Comparison of ENCODE assay signal across 28 cellular contexts in the genomic region with DNA sequence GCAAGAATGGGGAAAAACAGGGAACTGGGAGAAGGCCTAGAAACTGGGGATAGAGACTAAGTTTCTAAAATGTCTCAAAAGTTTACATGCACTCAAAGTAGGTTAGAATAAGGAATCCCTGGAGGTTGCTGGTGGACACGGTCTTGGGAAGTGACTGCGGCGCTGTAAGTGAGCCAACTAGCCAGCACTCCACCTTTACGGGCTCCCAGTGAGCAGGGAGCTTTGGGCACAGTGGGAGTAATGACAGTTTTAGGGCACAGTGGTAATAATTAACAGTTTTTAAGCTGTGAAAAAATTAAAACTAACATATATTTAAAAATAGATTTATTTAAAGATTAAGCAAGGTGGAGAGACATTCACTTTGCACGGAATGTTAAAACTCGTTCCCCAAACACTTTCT.
"Had no signal": no experiment of that assay in that cellular context is flagged by ENCODE, and none has a peak within 500 bp of the region (broad histone marks: within the 10 kb centered on the region; RNA-seq: fewer than 3 reads in every experiment).

No MANE protein-coding gene starts in this region.

- H3K9me3 Mint-ChIP-seq: stimulated activated effector memory CD8-positive, alpha-beta T cell treated with anti-CD3 and anti-CD28 coated beads, Interleukin-12 subunit alpha, Interleukin-12 subunit beta, amount 100 ng/mL, for 72 hours; stimulated activated memory B cell treated with anti-CD40 and anti-IgM and Interleukin-4, amounts not matched to agents 10 μg/mL and 1 μg/mL and 100 μg/mL, for 72 hours; stimulated activated naive B cell treated with anti-CD40 and anti-IgM and Interleukin-4, amounts not matched to agents 10 μg/mL and 1 μg/mL and 100 μg/mL, for 72 hours; stimulated activated naive CD8-positive, alpha-beta T cell treated with anti-CD3 and anti-CD28 coated beads, Interleukin-15, amount 100 ng/mL, for 72 hours; stimulated activated naive CD8-positive, alpha-beta T cell treated with anti-CD3 and anti-CD28 coated beads, Interleukin-15, Interleukin-2, amounts not matched to agents 100 ng/mL and 50 ng/mL, for 24 hours had no signal

- H3K4me3 ChIP-seq: stomach, suprapubic skin, testis, thoracic aorta, thyroid gland, tibial artery, tibial nerve, transverse colon, upper lobe of left lung, upper lobe of right lung, uterus, vagina had no signal

- ATAC-seq: stimulated activated effector memory CD8-positive, alpha-beta T cell treated with anti-CD3 and anti-CD28 coated beads, Interleukin-12 subunit alpha, Interleukin-12 subunit beta, amount 100 ng/mL, for 72 hours; stimulated activated memory B cell treated with anti-CD40 and anti-IgM and Interleukin-4, amounts not matched to agents 10 μg/mL and 1 μg/mL and 100 μg/mL, for 72 hours; stimulated activated naive B cell treated with anti-CD40 and anti-IgM and Interleukin-4, amounts not matched to agents 10 μg/mL and 1 μg/mL and 100 μg/mL, for 72 hours; stimulated activated naive CD8-positive, alpha-beta T cell treated with anti-CD3 and anti-CD28 coated beads, Interleukin-15, amount 100 ng/mL, for 72 hours; stimulated activated naive CD8-positive, alpha-beta T cell treated with anti-CD3 and anti-CD28 coated beads, Interleukin-15, Interleukin-2, amounts not matched to agents 100 U/mL and 50 U/mL, for 24 hours; upper lobe of right lung had no signal

- DNase-seq: stimulated activated CD4-positive, alpha-beta T cell treated with anti-CD3 and anti-CD28 coated beads, Interleukin-2, amount 100 ng/mL, for 48 hours; stimulated activated CD4-positive, alpha-beta T cell treated with anti-CD3 and anti-CD28 coated beads, Interleukin-4, amount 100 ng/mL, for 1 hour; stimulated activated CD4-positive, alpha-beta T cell treated with anti-CD3 and anti-CD28 coated beads, Interleukin-4, amount 100 ng/mL, for 24 hours; stimulated activated CD4-positive, alpha-beta T cell treated with anti-CD3 and anti-CD28 coated beads, Interleukin-4, amount 100 ng/mL, for 4 hours; stimulated activated CD8-positive, alpha-beta memory T cell treated with anti-CD3 and anti-CD28 coated beads, Interleukin-4, amount 100 ng/mL, for 48 hours; stimulated activated naive B cell treated with anti-CD40 and anti-IgM and Interleukin-4, amounts not matched to agents 10 μg/mL and 1 μg/mL and 100 μg/mL, for 72 hours; stimulated activated naive CD4-positive, alpha-beta T cell; stimulated activated naive CD4-positive, alpha-beta T cell treated with Interleukin-2 at 50 U/mL for 16 hours; stimulated activated naive CD8-positive, alpha-beta T cell treated with anti-CD3 and anti-CD28 coated beads, Interleukin-15, amount 100 ng/mL, for 72 hours; stimulated activated naive CD8-positive, alpha-beta T cell treated with anti-CD3 and anti-CD28 coated beads, Interleukin-15, Interleukin-2, amounts not matched to agents 100 U/mL and 50 U/mL, for 24 hours; stomach; substantia nigra; testis; thyroid gland; tibial artery; transverse colon; trophoblast cell; upper lobe of left lung; upper lobe of right lung; uterus had no signal

- H3K4me3 Mint-ChIP-seq: stimulated activated effector memory CD8-positive, alpha-beta T cell treated with anti-CD3 and anti-CD28 coated beads, Interleukin-12 subunit alpha, Interleukin-12 subunit beta, amount 100 ng/mL, for 72 hours; stimulated activated memory B cell treated with anti-CD40 and anti-IgM and Interleukin-4, amounts not matched to agents 10 μg/mL and 1 μg/mL and 100 μg/mL, for 72 hours; stimulated activated naive B cell treated with anti-CD40 and anti-IgM and Interleukin-4, amounts not matched to agents 10 μg/mL and 1 μg/mL and 100 μg/mL, for 72 hours; stimulated activated naive CD8-positive, alpha-beta T cell treated with anti-CD3 and anti-CD28 coated beads, Interleukin-15, amount 100 ng/mL, for 72 hours; stimulated activated naive CD8-positive, alpha-beta T cell treated with anti-CD3 and anti-CD28 coated beads, Interleukin-15, Interleukin-2, amounts not matched to agents 100 ng/mL and 50 ng/mL, for 24 hours; type B pancreatic cell had no signal

- H3K9me3 ChIP-seq: stomach, suprapubic skin, testis, thoracic aorta, thyroid gland, tibial artery, tibial nerve, transverse colon, upper lobe of left lung, upper lobe of right lung, uterus, vagina had no signal

- H3K36me3 ChIP-seq: stomach, suprapubic skin, thoracic aorta, thyroid gland, tibial nerve, transverse colon, upper lobe of left lung, upper lobe of right lung, uterus, vagina had no signal

- H3K4me1 ChIP-seq: stomach, suprapubic skin, testis, thyroid gland, tibial artery, tibial nerve, upper lobe of left lung, upper lobe of right lung, uterus, vagina had no signal

- H3K4me1 Mint-ChIP-seq: stimulated activated naive CD8-positive, alpha-beta T cell treated with anti-CD3 and anti-CD28 coated beads, Interleukin-15, amount 100 ng/mL, for 72 hours had no signal

- H3K36me3 Mint-ChIP-seq: type B pancreatic cell had no signal

- H3K27me3 ChIP-seq: stomach, suprapubic skin, testis, thyroid gland, tibial artery, tibial nerve, transverse colon, upper lobe of left lung, upper lobe of right lung, uterus, vagina had no signal

- H3K27ac Mint-ChIP-seq: stimulated activated effector memory CD8-positive, alpha-beta T cell treated with anti-CD3 and anti-CD28 coated beads, Interleukin-12 subunit alpha, Interleukin-12 subunit beta, amount 100 ng/mL, for 72 hours; stimulated activated memory B cell treated with anti-CD40 and anti-IgM and Interleukin-4, amounts not matched to agents 10 μg/mL and 1 μg/mL and 100 μg/mL, for 72 hours; stimulated activated naive B cell treated with anti-CD40 and anti-IgM and Interleukin-4, amounts not matched to agents 10 μg/mL and 1 μg/mL and 100 μg/mL, for 72 hours; stimulated activated naive CD8-positive, alpha-beta T cell treated with anti-CD3 and anti-CD28 coated beads, Interleukin-15, amount 100 ng/mL, for 72 hours; stimulated activated naive CD8-positive, alpha-beta T cell treated with anti-CD3 and anti-CD28 coated beads, Interleukin-15, Interleukin-2, amounts not matched to agents 100 ng/mL and 50 ng/mL, for 24 hours; type B pancreatic cell had no signal

- H3K27me3 Mint-ChIP-seq: stimulated activated memory B cell treated with anti-CD40 and anti-IgM and Interleukin-4, amounts not matched to agents 10 μg/mL and 1 μg/mL and 100 μg/mL, for 72 hours; stimulated activated naive B cell treated with anti-CD40 and anti-IgM and Interleukin-4, amounts not matched to agents 10 μg/mL and 1 μg/mL and 100 μg/mL, for 72 hours; stimulated activated naive CD8-positive, alpha-beta T cell treated with anti-CD3 and anti-CD28 coated beads, Interleukin-15, amount 100 ng/mL, for 72 hours; stimulated activated naive CD8-positive, alpha-beta T cell treated with anti-CD3 and anti-CD28 coated beads, Interleukin-15, Interleukin-2, amounts not matched to agents 100 ng/mL and 50 ng/mL, for 24 hours; type B pancreatic cell had no signal

- H3K27ac ChIP-seq: stomach, suprapubic skin, testis, thoracic aorta, thyroid gland, tibial artery, tibial nerve, transverse colon, upper lobe of left lung, upper lobe of right lung, uterus, vagina had no signal
